Comparison of ENCODE assay signal across 8 cellular contexts in genomic region chr3:105365536-105366301, GRCh38. TPM values are rescaled to one million over a fixed set of nuclear protein-coding genes. Genes with fewer than 3 reads are reported as not detected.
DNase-seq lines count a peak whose midpoint lies in the region; ATAC-seq and TF ChIP-seq lines count a peak whose summit lies in the region.

No MANE protein-coding gene starts in this region.

- H3K36me3 Mint-ChIP-seq in activated naive CD4-positive, alpha-beta T cell treated with anti-CD3 and anti-CD28 coated beads for 36 hours (ENCODE audit: low read depth) = peaks cover 1% of the 10 kb centered on the region

- no peak overlapping the region for H2BK120ac ChIP-seq in mesendoderm (ENCODE audit: low read depth, low read length)

- H3K56ac ChIP-seq in mesendoderm (ENCODE audit: low read length) = peak overlapping the region; percentile 89

- H3K4me3 ChIP-seq in mesendoderm (ENCODE audit: low read length) (peak overlapping the region; percentile 38), upper lobe of right lung (peak overlapping the region; percentile 59)

- no peak for DNase-seq in activated naive CD4-positive, alpha-beta T cell treated with anti-CD3 and anti-CD28 coated beads for 36 hours
- DNase-seq in activated naive CD4-positive, alpha-beta T cell treated with Interleukin-2 at 50 U/mL for 16 hours = no peak
- DNase-seq in RKO (ENCODE audit: low spot score) = peak; percentile 85
- DNase-seq in ecto neural progenitor cell (ENCODE audit: low spot score) = peak; percentile 49
- DNase-seq in mesendoderm = peak; percentile 59
- DNase-seq in upper lobe of right lung = peak; percentile 48
- no peak for DNase-seq in OCI-M2 (lab: John Stamatoyannopoulos, UW; ENCODE audit: unreplicated experiment)

- peaks cover 20% of the 10 kb centered on the region for H3K27me3 Mint-ChIP-seq in activated naive CD4-positive, alpha-beta T cell treated with anti-CD3 and anti-CD28 coated beads for 36 hours (ENCODE audit: low read depth)

- no peak overlapping the region for H4K8ac ChIP-seq in mesendoderm (ENCODE audit: low read depth, low read length)

- peak overlapping the region; percentile 8 for H2BK15ac ChIP-seq in mesendoderm (replicated peaks; ENCODE audit: low read depth)

- no peaks in the 10 kb centered on the region for H3K79me2 ChIP-seq in mesendoderm (ENCODE audit: control insufficient read depth, insufficient read depth, low read length)

- H3K4me3 Mint-ChIP-seq in activated naive CD4-positive, alpha-beta T cell treated with anti-CD3 and anti-CD28 coated beads for 36 hours = peak overlapping the region; percentile 93

- no peaks in the 10 kb centered on the region for H3K79me1 ChIP-seq in mesendoderm (ENCODE audit: low read length)

- no peaks in the 10 kb centered on the region for H3K9me3 ChIP-seq in upper lobe of right lung

- no CpG with 5 or more reads among the region's 24 CpGs for WGBS in mesendoderm (ENCODE audit: extremely low coverage, insufficient coverage, low lambda C conversion rate)

- H3K4ac ChIP-seq in mesendoderm (ENCODE audit: low read depth, low read length) = no peak overlapping the region

- no peak overlapping the region for H2AK5ac ChIP-seq in mesendoderm (ENCODE audit: low read length)

- CTCF ChIA-PET in activated naive CD4-positive, alpha-beta T cell treated with anti-CD3 and anti-CD28 coated beads for 36 hours (lab: Charles Lee) = interaction anchor here (0.6 to 1.6 kb wide), 4 partner anchors 11 to 895 kb away, joined by 3 read pairs; no protein-coding TSS in a partner anchor

- no peak overlapping the region for H3K23ac ChIP-seq in mesendoderm (ENCODE audit: low read length)

- no peak overlapping the region for H3K27ac Mint-ChIP-seq in activated naive CD4-positive, alpha-beta T cell treated with anti-CD3 and anti-CD28 coated beads for 36 hours

- peak overlapping the region; percentile 46 for H3K27ac ChIP-seq in mesendoderm (ENCODE audit: low read depth, low read length)
- H3K27ac ChIP-seq in upper lobe of right lung = peak overlapping the region; percentile 81

- no peak overlapping the region for H4K5ac ChIP-seq in mesendoderm (ENCODE audit: low read length)

- ATAC-seq in upper lobe of right lung (peak; percentile 2), GM19463 (IDR thresholded peaks at IDR 0.05; ENCODE audit: unreplicated experiment) (no peak)

- peaks cover 31% of the 10 kb centered on the region for H3K4me1 Mint-ChIP-seq in activated naive CD4-positive, alpha-beta T cell treated with anti-CD3 and anti-CD28 coated beads for 36 hours (ENCODE audit: low read depth)

- no peak for TF ChIP-seq CTCF in upper lobe of right lung (IDR thresholded peaks at IDR 0.05)

- no peaks in the 10 kb centered on the region for H3K4me1 ChIP-seq in mesendoderm (ENCODE audit: control insufficient read depth, low read depth, low read length)
- H3K4me1 ChIP-seq in upper lobe of right lung = peaks cover 8% of the 10 kb centered on the region

- intact Hi-C loops in activated naive CD4-positive, alpha-beta T cell treated with anti-CD3 and anti-CD28 coated beads for 36 hours (cut with micrococcal nuclease) = loop anchor here (1.0 to 5.0 kb wide), 6 partner anchors 31 to 1373 kb away; no protein-coding TSS in a partner anchor
- intact Hi-C loops in upper lobe of right lung (cut with DNase I) = no loop called here

- no peaks in the 10 kb centered on the region for H3K9me3 Mint-ChIP-seq in activated naive CD4-positive, alpha-beta T cell treated with anti-CD3 and anti-CD28 coated beads for 36 hours

- H3K4me2 ChIP-seq in mesendoderm (ENCODE audit: low read length) = peak overlapping the region; percentile 58

- peak overlapping the region; percentile 80 for H3K18ac ChIP-seq in mesendoderm (ENCODE audit: low read length)

- H3K27me3 ChIP-seq in mesendoderm (ENCODE audit: insufficient read depth, low read length, poor library complexity) = no peaks in the 10 kb centered on the region
- no peaks in the 10 kb centered on the region for H3K27me3 ChIP-seq in upper lobe of right lung

- peak overlapping the region; percentile 73 for H3K9ac ChIP-seq in mesendoderm (ENCODE audit: low read length)

- H3K36me3 ChIP-seq in mesendoderm (ENCODE audit: control insufficient read depth, insufficient read depth, low read length) (no peaks in the 10 kb centered on the region), upper lobe of right lung (no peaks in the 10 kb centered on the region)

- H2BK5ac ChIP-seq in mesendoderm (ENCODE audit: low read length) = peak overlapping the region; percentile 39

RNA-seq across cellular contexts. Expression of gene ALCAM, which starts 1.0 kb away (rescaled TPM):
- total RNA-seq in activated naive CD4-positive, alpha-beta T cell treated with anti-CD3 and anti-CD28 coated beads for 36 hours = 10 to 100 TPM; 17.5 to 18.7 TPM
- 9.0 TPM for polyA plus RNA-seq in mesendoderm (2013, experiment 1 of 2)
- 9.3 TPM for polyA plus RNA-seq in mesendoderm (2013, experiment 2 of 2)
- total RNA-seq in upper lobe of right lung = 202 TPM

Comparison
In these comparisons a context has a peak if more than half of its experiments do, and no peak if none do; other contexts are left out.
1. DNase-seq: peak in RKO (single experiment), ecto neural progenitor cell (single experiment), mesendoderm (single experiment) and upper lobe of right lung (single experiment); none in activated naive CD4-positive, alpha-beta T cell treated with anti-CD3 and anti-CD28 coated beads for 36 hours (single experiment), activated naive CD4-positive, alpha-beta T cell treated with Interleukin-2 at 50 U/mL for 16 hours (single experiment) and OCI-M2 (single experiment).
2. RNA of gene ALCAM, which starts 1.0 kb away (total RNA-seq): 202 TPM in upper lobe of right lung (single experiment); 17.5 to 18.7 TPM in activated naive CD4-positive, alpha-beta T cell treated with anti-CD3 and anti-CD28 coated beads for 36 hours; every median in the first group is over 10 times any median in the second.